Comparison of ENCODE assay signal across 1 cellular context in the genomic region with DNA sequence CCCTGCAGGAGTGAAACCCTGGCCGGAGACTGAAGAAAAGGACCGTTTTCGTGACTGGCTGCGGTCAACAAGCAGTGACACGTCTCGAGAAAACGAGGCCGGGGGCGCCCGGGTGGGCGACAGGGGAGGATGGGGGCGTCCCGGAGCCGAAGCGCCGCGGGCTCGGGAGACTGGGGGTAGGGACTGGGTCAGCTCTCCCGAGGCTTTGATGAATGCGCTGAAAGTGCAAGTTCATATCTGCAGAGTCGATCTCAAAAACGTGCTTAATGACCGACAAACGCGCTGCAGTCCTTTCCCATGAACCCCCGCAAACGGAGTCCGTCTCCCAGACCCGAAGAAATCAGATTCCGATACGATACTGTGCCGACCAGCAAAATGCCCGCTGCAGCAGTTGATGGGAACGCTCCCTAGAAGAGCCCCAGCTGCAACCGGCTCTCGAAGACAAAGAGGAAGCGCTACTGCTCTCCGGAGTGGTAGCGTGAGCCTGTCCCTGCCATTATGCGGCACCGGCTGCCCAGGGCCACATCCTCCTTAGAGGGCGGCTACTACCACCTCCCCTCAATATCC.
A peak's percentile ranks its signal among the peaks of the same experiment; 100 is the strongest.
TF ChIP-seq lines count a peak whose summit lies in the region.

No MANE protein-coding gene starts in this region.

TF ChIP-seq in HEK293, 187 proteins besides CTCF, POLR2A, EP300 and RAD21 (continued from another document and continues in another):
- TF ChIP-seq, protein P1, sequence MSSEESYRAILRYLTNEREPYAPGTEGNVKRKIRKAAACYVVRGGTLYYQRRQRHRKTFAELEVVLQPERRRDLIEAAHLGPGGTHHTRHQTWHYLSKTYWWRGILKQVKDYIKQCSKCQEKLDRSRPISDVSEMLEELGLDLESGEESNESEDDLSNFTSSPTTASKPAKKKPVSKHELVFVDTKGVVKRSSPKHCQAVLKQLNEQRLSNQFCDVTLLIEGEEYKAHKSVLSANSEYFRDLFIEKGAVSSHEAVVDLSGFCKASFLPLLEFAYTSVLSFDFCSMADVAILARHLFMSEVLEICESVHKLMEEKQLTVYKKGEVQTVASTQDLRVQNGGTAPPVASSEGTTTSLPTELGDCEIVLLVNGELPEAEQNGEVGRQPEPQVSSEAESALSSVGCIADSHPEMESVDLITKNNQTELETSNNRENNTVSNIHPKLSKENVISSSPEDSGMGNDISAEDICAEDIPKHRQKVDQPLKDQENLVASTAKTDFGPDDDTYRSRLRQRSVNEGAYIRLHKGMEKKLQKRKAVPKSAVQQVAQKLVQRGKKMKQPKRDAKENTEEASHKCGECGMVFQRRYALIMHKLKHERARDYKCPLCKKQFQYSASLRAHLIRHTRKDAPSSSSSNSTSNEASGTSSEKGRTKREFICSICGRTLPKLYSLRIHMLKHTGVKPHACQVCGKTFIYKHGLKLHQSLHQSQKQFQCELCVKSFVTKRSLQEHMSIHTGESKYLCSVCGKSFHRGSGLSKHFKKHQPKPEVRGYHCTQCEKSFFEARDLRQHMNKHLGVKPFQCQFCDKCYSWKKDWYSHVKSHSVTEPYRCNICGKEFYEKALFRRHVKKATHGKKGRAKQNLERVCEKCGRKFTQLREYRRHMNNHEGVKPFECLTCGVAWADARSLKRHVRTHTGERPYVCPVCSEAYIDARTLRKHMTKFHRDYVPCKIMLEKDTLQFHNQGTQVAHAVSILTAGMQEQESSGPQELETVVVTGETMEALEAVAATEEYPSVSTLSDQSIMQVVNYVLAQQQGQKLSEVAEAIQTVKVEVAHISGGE (tag by site-specific recombination; conservative IDR thresholded peaks at IDR 0.05; ENCODE audit: low read depth): 0 out of 2 replicates have a peak, but pooled peaks have one; percentile 7
- no peak for TF ChIP-seq ZNF174 (tag by site-specific recombination; IDR thresholded peaks at IDR 0.05)
- TF ChIP-seq ZNF19 (tag by site-specific recombination; IDR thresholded peaks at IDR 0.05; ENCODE audit: low read depth): no peak
- TF ChIP-seq ZNF561 (tag by site-specific recombination; IDR thresholded peaks at IDR 0.05; ENCODE audit: borderline replicate concordance): no peak
- no peak for TF ChIP-seq ZNF239 (tag by site-specific recombination; IDR thresholded peaks at IDR 0.05)
- TF ChIP-seq ZNF560 (tag by site-specific recombination; IDR thresholded peaks at IDR 0.05; ENCODE audit: borderline replicate concordance): no peak
- TF ChIP-seq, protein P2, sequence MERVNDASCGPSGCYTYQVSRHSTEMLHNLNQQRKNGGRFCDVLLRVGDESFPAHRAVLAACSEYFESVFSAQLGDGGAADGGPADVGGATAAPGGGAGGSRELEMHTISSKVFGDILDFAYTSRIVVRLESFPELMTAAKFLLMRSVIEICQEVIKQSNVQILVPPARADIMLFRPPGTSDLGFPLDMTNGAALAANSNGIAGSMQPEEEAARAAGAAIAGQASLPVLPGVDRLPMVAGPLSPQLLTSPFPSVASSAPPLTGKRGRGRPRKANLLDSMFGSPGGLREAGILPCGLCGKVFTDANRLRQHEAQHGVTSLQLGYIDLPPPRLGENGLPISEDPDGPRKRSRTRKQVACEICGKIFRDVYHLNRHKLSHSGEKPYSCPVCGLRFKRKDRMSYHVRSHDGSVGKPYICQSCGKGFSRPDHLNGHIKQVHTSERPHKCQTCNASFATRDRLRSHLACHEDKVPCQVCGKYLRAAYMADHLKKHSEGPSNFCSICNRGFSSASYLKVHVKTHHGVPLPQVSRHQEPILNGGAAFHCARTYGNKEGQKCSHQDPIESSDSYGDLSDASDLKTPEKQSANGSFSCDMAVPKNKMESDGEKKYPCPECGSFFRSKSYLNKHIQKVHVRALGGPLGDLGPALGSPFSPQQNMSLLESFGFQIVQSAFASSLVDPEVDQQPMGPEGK (tag by site-specific recombination; IDR thresholded peaks at IDR 0.05): peak; percentile 56; the same call in 1 of the 2 replicates
- no peak for TF ChIP-seq YY2 (tag by site-specific recombination; IDR thresholded peaks at IDR 0.05)
- no peak for TF ChIP-seq ZNF221 (tag by site-specific recombination; IDR thresholded peaks at IDR 0.05; ENCODE audit: borderline replicate concordance)
- no peak for TF ChIP-seq SCRT1 (tag by site-specific recombination; IDR thresholded peaks at IDR 0.05; ENCODE audit: borderline replicate concordance)
- no peak for TF ChIP-seq GLI2 (tag by site-specific recombination; IDR thresholded peaks at IDR 0.05; ENCODE audit: borderline replicate concordance, low read depth)
- no peak for TF ChIP-seq ZNF354C (tag by site-specific recombination; IDR thresholded peaks at IDR 0.05; ENCODE audit: borderline replicate concordance, low read depth)
- TF ChIP-seq KLF9 (tag by site-specific recombination; IDR thresholded peaks at IDR 0.05; ENCODE audit: low read depth): no peak
- no peak for TF ChIP-seq ZNF155 (tag by site-specific recombination; IDR thresholded peaks at IDR 0.05)
- TF ChIP-seq, protein P3, sequence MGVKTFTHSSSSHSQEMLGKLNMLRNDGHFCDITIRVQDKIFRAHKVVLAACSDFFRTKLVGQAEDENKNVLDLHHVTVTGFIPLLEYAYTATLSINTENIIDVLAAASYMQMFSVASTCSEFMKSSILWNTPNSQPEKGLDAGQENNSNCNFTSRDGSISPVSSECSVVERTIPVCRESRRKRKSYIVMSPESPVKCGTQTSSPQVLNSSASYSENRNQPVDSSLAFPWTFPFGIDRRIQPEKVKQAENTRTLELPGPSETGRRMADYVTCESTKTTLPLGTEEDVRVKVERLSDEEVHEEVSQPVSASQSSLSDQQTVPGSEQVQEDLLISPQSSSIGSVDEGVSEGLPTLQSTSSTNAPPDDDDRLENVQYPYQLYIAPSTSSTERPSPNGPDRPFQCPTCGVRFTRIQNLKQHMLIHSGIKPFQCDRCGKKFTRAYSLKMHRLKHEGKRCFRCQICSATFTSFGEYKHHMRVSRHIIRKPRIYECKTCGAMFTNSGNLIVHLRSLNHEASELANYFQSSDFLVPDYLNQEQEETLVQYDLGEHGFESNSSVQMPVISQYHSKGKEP (tag by site-specific recombination; IDR thresholded peaks at IDR 0.05): no peak
- TF ChIP-seq ZNF664 (tag by site-specific recombination; IDR thresholded peaks at IDR 0.05): no peak
- TF ChIP-seq, protein P4, sequence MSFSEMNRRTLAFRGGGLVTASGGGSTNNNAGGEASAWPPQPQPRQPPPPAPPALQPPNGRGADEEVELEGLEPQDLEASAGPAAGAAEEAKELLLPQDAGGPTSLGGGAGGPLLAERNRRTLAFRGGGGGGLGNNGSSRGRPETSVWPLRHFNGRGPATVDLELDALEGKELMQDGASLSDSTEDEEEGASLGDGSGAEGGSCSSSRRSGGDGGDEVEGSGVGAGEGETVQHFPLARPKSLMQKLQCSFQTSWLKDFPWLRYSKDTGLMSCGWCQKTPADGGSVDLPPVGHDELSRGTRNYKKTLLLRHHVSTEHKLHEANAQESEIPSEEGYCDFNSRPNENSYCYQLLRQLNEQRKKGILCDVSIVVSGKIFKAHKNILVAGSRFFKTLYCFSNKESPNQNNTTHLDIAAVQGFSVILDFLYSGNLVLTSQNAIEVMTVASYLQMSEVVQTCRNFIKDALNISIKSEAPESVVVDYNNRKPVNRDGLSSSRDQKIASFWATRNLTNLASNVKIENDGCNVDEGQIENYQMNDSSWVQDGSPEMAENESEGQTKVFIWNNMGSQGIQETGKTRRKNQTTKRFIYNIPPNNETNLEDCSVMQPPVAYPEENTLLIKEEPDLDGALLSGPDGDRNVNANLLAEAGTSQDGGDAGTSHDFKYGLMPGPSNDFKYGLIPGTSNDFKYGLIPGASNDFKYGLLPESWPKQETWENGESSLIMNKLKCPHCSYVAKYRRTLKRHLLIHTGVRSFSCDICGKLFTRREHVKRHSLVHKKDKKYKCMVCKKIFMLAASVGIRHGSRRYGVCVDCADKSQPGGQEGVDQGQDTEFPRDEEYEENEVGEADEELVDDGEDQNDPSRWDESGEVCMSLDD (tag by site-specific recombination; IDR thresholded peaks at IDR 0.05): no peak
- no peak for TF ChIP-seq ZNF202 (tag by site-specific recombination; IDR thresholded peaks at IDR 0.05; ENCODE audit: borderline replicate concordance)
- no peak for TF ChIP-seq ZFP3 (tag by site-specific recombination; IDR thresholded peaks at IDR 0.05; ENCODE audit: low read depth)
- no peak for TF ChIP-seq ZSCAN30 (tag by site-specific recombination; IDR thresholded peaks at IDR 0.05)
- TF ChIP-seq ZNF791 (tag by site-specific recombination; IDR thresholded peaks at IDR 0.05): no peak
- TF ChIP-seq ZBTB17 (tag by site-specific recombination; IDR thresholded peaks at IDR 0.05): 0 out of 2 replicates have a peak, but pooled peaks have one; percentile 21
- TF ChIP-seq ZSCAN23 (tag by site-specific recombination; IDR thresholded peaks at IDR 0.05): no peak
- no peak for TF ChIP-seq ZNF707 (tag by site-specific recombination; IDR thresholded peaks at IDR 0.05)
- peak; percentile 84 for TF ChIP-seq ZNF341 (tag by site-specific recombination; IDR thresholded peaks at IDR 0.05; ENCODE audit: low read depth)
- TF ChIP-seq KLF10 (tag by site-specific recombination; IDR thresholded peaks at IDR 0.05): no peak
- TF ChIP-seq ZNF302 (tag by site-specific recombination; IDR thresholded peaks at IDR 0.05; ENCODE audit: low read depth): no peak
- no peak for TF ChIP-seq ZNF324 (tag by site-specific recombination; IDR thresholded peaks at IDR 0.05)
- TF ChIP-seq, protein P5, sequence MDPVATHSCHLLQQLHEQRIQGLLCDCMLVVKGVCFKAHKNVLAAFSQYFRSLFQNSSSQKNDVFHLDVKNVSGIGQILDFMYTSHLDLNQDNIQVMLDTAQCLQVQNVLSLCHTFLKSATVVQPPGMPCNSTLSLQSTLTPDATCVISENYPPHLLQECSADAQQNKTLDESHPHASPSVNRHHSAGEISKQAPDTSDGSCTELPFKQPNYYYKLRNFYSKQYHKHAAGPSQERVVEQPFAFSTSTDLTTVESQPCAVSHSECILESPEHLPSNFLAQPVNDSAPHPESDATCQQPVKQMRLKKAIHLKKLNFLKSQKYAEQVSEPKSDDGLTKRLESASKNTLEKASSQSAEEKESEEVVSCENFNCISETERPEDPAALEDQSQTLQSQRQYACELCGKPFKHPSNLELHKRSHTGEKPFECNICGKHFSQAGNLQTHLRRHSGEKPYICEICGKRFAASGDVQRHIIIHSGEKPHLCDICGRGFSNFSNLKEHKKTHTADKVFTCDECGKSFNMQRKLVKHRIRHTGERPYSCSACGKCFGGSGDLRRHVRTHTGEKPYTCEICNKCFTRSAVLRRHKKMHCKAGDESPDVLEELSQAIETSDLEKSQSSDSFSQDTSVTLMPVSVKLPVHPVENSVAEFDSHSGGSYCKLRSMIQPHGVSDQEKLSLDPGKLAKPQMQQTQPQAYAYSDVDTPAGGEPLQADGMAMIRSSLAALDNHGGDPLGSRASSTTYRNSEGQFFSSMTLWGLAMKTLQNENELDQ (tag by site-specific recombination; IDR thresholded peaks at IDR 0.05; ENCODE audit: low read depth): no peak
- TF ChIP-seq, protein P6, sequence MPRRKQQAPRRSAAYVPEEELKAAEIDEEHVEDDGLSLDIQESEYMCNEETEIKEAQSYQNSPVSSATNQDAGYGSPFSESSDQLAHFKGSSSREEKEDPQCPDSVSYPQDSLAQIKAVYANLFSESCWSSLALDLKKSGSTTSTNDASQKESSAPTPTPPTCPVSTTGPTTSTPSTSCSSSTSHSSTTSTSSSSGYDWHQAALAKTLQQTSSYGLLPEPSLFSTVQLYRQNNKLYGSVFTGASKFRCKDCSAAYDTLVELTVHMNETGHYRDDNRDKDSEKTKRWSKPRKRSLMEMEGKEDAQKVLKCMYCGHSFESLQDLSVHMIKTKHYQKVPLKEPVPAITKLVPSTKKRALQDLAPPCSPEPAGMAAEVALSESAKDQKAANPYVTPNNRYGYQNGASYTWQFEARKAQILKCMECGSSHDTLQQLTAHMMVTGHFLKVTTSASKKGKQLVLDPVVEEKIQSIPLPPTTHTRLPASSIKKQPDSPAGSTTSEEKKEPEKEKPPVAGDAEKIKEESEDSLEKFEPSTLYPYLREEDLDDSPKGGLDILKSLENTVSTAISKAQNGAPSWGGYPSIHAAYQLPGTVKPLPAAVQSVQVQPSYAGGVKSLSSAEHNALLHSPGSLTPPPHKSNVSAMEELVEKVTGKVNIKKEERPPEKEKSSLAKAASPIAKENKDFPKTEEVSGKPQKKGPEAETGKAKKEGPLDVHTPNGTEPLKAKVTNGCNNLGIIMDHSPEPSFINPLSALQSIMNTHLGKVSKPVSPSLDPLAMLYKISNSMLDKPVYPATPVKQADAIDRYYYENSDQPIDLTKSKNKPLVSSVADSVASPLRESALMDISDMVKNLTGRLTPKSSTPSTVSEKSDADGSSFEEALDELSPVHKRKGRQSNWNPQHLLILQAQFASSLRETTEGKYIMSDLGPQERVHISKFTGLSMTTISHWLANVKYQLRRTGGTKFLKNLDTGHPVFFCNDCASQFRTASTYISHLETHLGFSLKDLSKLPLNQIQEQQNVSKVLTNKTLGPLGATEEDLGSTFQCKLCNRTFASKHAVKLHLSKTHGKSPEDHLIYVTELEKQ (tag by site-specific recombination; IDR thresholded peaks at IDR 0.05; ENCODE audit: borderline replicate concordance): no peak
- TF ChIP-seq, protein P7, sequence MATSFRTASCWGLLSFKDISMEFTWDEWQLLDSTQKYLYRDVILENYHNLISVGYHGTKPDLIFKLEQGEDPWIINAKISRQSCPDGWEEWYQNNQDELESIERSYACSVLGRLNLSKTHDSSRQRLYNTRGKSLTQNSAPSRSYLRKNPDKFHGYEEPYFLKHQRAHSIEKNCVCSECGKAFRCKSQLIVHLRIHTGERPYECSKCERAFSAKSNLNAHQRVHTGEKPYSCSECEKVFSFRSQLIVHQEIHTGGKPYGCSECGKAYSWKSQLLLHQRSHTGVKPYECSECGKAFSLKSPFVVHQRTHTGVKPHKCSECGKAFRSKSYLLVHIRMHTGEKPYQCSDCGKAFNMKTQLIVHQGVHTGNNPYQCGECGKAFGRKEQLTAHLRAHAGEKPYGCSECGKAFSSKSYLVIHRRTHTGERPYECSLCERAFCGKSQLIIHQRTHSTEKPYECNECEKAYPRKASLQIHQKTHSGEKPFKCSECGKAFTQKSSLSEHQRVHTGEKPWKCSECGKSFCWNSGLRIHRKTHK (tag by site-specific recombination; IDR thresholded peaks at IDR 0.05): no peak
- TF ChIP-seq, protein P8, sequence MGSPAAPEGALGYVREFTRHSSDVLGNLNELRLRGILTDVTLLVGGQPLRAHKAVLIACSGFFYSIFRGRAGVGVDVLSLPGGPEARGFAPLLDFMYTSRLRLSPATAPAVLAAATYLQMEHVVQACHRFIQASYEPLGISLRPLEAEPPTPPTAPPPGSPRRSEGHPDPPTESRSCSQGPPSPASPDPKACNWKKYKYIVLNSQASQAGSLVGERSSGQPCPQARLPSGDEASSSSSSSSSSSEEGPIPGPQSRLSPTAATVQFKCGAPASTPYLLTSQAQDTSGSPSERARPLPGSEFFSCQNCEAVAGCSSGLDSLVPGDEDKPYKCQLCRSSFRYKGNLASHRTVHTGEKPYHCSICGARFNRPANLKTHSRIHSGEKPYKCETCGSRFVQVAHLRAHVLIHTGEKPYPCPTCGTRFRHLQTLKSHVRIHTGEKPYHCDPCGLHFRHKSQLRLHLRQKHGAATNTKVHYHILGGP (tag by site-specific recombination; IDR thresholded peaks at IDR 0.05): no peak
- no peak for TF ChIP-seq KLF7 (tag by site-specific recombination; IDR thresholded peaks at IDR 0.05; ENCODE audit: borderline replicate concordance)
- TF ChIP-seq ZNF23 (tag by site-specific recombination; IDR thresholded peaks at IDR 0.05; ENCODE audit: borderline replicate concordance): no peak
- TF ChIP-seq ZNF112 (tag by site-specific recombination; IDR thresholded peaks at IDR 0.05): no peak
- no peak for TF ChIP-seq ZNF366 (tag by site-specific recombination; conservative IDR thresholded peaks at IDR 0.05)
